Comparison of ENCODE assay signal across 8 cellular contexts in genomic region chr3:195260286-195260905, GRCh38. TPM values are rescaled to one million over a fixed set of nuclear protein-coding genes. Genes with fewer than 3 reads are reported as not detected.
DNase-seq lines count a peak whose midpoint lies in the region; ATAC-seq, FAIRE-seq and TF ChIP-seq lines count a peak whose summit lies in the region.

No MANE protein-coding gene starts in this region.

- no peaks in the 10 kb centered on the region for H3K27me3 ChIP-seq in cardiac muscle cell

- no peak for FAIRE-seq in RCC 7860 (lab: Jason Lieb, UNC)

- TF ChIP-seq POLR2A in NB4 (IDR thresholded peaks at IDR 0.05; ENCODE audit: extremely low read depth, insufficient read length) = no peak

- no peaks in the 10 kb centered on the region for H3K36me3 ChIP-seq in cardiac muscle cell

- no peak for TF ChIP-seq CTCF in NB4 (IDR thresholded peaks at IDR 0.05; ENCODE audit: low read depth, low read length)
- TF ChIP-seq CTCF in cardiac muscle cell (IDR thresholded peaks at IDR 0.05; ENCODE audit: low read depth, low read length) = no peak
- no peak for TF ChIP-seq CTCF in progenitor cell of endocrine pancreas (IDR thresholded peaks at IDR 0.05; ENCODE audit: unreplicated experiment)

- H3K9me3 ChIP-seq in cardiac muscle cell (ENCODE audit: low read depth) = no peaks in the 10 kb centered on the region

- peak overlapping the region; percentile 84 to 87 for H3K4me3 Mint-ChIP-seq in activated T-cell treated with anti-CD3 and anti-CD28 coated beads, Interleukin-2, amount 50 U/mL, for 72 hours
- peak overlapping the region; percentile 64 for H3K4me3 Mint-ChIP-seq in progenitor cell of endocrine pancreas (ENCODE audit: low read depth)

- peaks cover 21% of the 10 kb centered on the region for H3K4me1 Mint-ChIP-seq in activated T-cell treated with anti-CD3 and anti-CD28 coated beads, Interleukin-2, amount 50 U/mL, for 72 hours (ENCODE audit: low read depth)
- H3K4me1 Mint-ChIP-seq in progenitor cell of endocrine pancreas (ENCODE audit: low read depth) = peaks cover 3% of the 10 kb centered on the region

- peak overlapping the region; percentile 72 for H3K4me3 ChIP-seq in NB4 (ENCODE audit: low read depth, low read length)
- peak overlapping the region; percentile 58 for H3K4me3 ChIP-seq in cardiac muscle cell

- H3K27ac Mint-ChIP-seq in activated T-cell treated with anti-CD3 and anti-CD28 coated beads, Interleukin-2, amount 50 U/mL, for 72 hours = no peak overlapping the region
- no peak overlapping the region for H3K27ac Mint-ChIP-seq in progenitor cell of endocrine pancreas

- H3K27ac ChIP-seq in cardiac muscle cell = no peak overlapping the region

- H3K36me3 Mint-ChIP-seq in activated T-cell treated with anti-CD3 and anti-CD28 coated beads, Interleukin-2, amount 50 U/mL, for 72 hours (ENCODE audit: insufficient read depth in 2 of 2) = no peaks in the 10 kb centered on the region
- H3K36me3 Mint-ChIP-seq in progenitor cell of endocrine pancreas (ENCODE audit: insufficient read depth) = peaks cover 3% of the 10 kb centered on the region

- peak; percentile 29 for DNase-seq in EL
- DNase-seq in NB4 (ENCODE audit: low read depth) = peak; percentile 84
- peak; percentile 32 to 35 for DNase-seq in activated T-cell treated with anti-CD3 and anti-CD28 coated beads, Interleukin-2, amount 50 U/mL, for 72 hours
- peak in 1 of 2 donors; percentile 25 for DNase-seq in cardiac muscle cell (ENCODE audit: low read depth in 1 of 2, low spot score in 1 of 2)
- no peak for DNase-seq in progenitor cell of endocrine pancreas (ENCODE audit: low spot score, unreplicated experiment)
- no peak for DNase-seq in activated CD8-positive, alpha-beta memory T cell treated with anti-CD3 and anti-CD28 coated beads for 24 hours
- no peak for DNase-seq in RCC 7860 (ENCODE audit: low spot score)

- peaks cover 12% of the 10 kb centered on the region for H3K4me1 ChIP-seq in cardiac muscle cell (ENCODE audit: low read depth)

- no peaks in the 10 kb centered on the region for H3K9me3 Mint-ChIP-seq in activated T-cell treated with anti-CD3 and anti-CD28 coated beads, Interleukin-2, amount 50 U/mL, for 72 hours
- no peaks in the 10 kb centered on the region for H3K9me3 Mint-ChIP-seq in progenitor cell of endocrine pancreas (ENCODE audit: low read depth)

- H3K27me3 Mint-ChIP-seq in activated T-cell treated with anti-CD3 and anti-CD28 coated beads, Interleukin-2, amount 50 U/mL, for 72 hours (ENCODE audit: low read depth) = no peaks in the 10 kb centered on the region
- peaks cover 7% of the 10 kb centered on the region for H3K27me3 Mint-ChIP-seq in progenitor cell of endocrine pancreas

- ATAC-seq in GM21786 (IDR thresholded peaks at IDR 0.05; ENCODE audit: unreplicated experiment) = peak; percentile 4
- peak; percentile 23 to 37 for ATAC-seq in activated T-cell treated with anti-CD3 and anti-CD28 coated beads, Interleukin-2, amount 50 U/mL, for 72 hours (replicated peaks in 1 of 2)

RNA-seq across cellular contexts. Expression of gene XXYLT1, which starts 10.6 kb away (rescaled TPM):
- total RNA-seq in activated T-cell treated with anti-CD3 and anti-CD28 coated beads, Interleukin-2, amount 50 U/mL, for 72 hours = 1 to 10 TPM; 6.2 to 6.6 TPM
- 59.1 and 62.2 TPM in 2 replicates for total RNA-seq in cardiac muscle cell
- 52.5 and 62.3 TPM in 2 replicates for polyA plus RNA-seq in cardiac muscle cell
- 23.7 and 25.4 TPM in 2 replicates for total RNA-seq in progenitor cell of endocrine pancreas

Comparison
In these comparisons a context has a peak if more than half of its experiments do, and no peak if none do; other contexts are left out.
1. DNase-seq: peak in EL (single experiment), NB4 (single experiment) and activated T-cell treated with anti-CD3 and anti-CD28 coated beads, Interleukin-2, amount 50 U/mL, for 72 hours (2 of 2); none in progenitor cell of endocrine pancreas (single experiment), activated CD8-positive, alpha-beta memory T cell treated with anti-CD3 and anti-CD28 coated beads for 24 hours (single experiment) and RCC 7860 (single experiment).